8 cellular contexts compared by ENCODE assay signal in the genomic region with DNA sequence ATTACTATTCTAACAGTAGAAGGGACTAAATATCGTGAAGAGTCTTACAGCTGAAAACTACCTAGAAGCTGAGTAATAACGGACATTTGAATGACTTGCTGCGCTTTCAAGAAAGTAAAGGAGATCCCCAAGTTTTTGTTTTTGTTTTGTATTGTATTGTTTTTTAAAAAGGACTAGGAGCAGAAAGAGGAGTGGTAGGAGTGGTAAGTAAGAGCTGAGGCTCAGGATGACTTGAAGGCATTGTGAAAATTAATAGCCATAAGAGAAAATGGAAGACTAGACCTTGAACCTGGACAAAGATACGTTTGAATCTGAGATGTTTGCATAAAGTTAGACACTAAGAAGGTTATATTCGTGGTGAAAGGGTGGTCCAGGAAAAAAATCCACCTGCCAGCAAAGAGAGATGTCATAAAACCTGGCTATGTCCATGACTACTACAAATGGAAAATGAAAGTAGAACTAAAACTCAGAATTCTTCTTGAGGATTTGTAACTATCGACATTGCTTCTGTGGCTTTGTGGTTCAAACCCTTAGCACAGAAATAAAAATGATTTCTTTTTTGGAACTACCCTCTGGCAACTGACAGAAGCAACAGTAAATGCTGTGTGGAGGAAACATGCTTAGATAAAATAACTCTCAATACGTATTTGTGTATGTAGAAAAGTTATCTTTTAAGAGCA.
DNase-seq lines count a peak whose midpoint lies in the region; ATAC-seq and TF ChIP-seq lines count a peak whose summit lies in the region.

No MANE protein-coding gene starts in this region.

- no peak for TF ChIP-seq CTCF in fibroblast of the aortic adventitia (IDR thresholded peaks at IDR 0.05; ENCODE audit: insufficient read depth, low read length)

- H3K4me3 ChIP-seq in CD4-positive, CD25-positive, alpha-beta regulatory T cell (ENCODE audit: low read depth, low read length), result peak overlapping the region; percentile 17
- H3K4me3 ChIP-seq in fibroblast of the aortic adventitia (ENCODE audit: low read depth, low read length), result peak overlapping the region; percentile 32

- H3K4me1 Mint-ChIP-seq in CD4-positive, CD25-positive, alpha-beta regulatory T cell, result peaks cover 0 to 4% (median 0%) of the 10 kb centered on the region in 4 donors

- no peaks in the 10 kb centered on the region for H3K27me3 ChIP-seq in CD4-positive, CD25-positive, alpha-beta regulatory T cell (ENCODE audit: control insufficient read depth, insufficient read depth, low read length)

- H3K27ac Mint-ChIP-seq in CD4-positive, CD25-positive, alpha-beta regulatory T cell, result peak overlapping the region in 1 of 3 donors; percentile 82

- no peaks in the 10 kb centered on the region for H3K4me1 ChIP-seq in CD4-positive, CD25-positive, alpha-beta regulatory T cell (ENCODE audit: control insufficient read depth, insufficient read depth, low read length, poor library complexity, severe bottlenecking)

- no peaks in the 10 kb centered on the region for H3K36me3 ChIP-seq in CD4-positive, CD25-positive, alpha-beta regulatory T cell (ENCODE audit: control insufficient read depth, insufficient read depth, low read length)

- DNase-seq in CD4-positive, CD25-positive, alpha-beta regulatory T cell, result no peak
- DNase-seq in fibroblast of the aortic adventitia (ENCODE audit: low read depth) (peak; percentile 1), KG1 (lab: John Stamatoyannopoulos, UW) (no peak), NCI-H345 treated with DMSO at 0.1 percent for 48 hours (lab: John Stamatoyannopoulos, UW; ENCODE audit: unreplicated experiment) (no peak), NCI-H2227 treated with DMSO at 0.1 percent for 48 hours (lab: John Stamatoyannopoulos, UW) (no peak), NCI-H748 (lab: John Stamatoyannopoulos, UW; ENCODE audit: unreplicated experiment) (no peak)

- ATAC-seq in CD4-positive, CD25-positive, alpha-beta regulatory T cell (ENCODE audit: low read depth in 2 of 2), result no peak
- ATAC-seq in GM19397 (IDR thresholded peaks at IDR 0.05; ENCODE audit: unreplicated experiment) (peak; percentile 58), HG03565 (IDR thresholded peaks at IDR 0.05; ENCODE audit: unreplicated experiment) (peak; percentile 65)

- H3K36me3 Mint-ChIP-seq in CD4-positive, CD25-positive, alpha-beta regulatory T cell, result no peaks in the 10 kb centered on the region

- peaks cover 0 to 1% of the 10 kb centered on the region in 2 experiments for H3K9me3 ChIP-seq in CD4-positive, CD25-positive, alpha-beta regulatory T cell (ENCODE audit: control insufficient read depth in 2 of 2, low read length in 2 of 2)

- peaks cover 2 to 16% (median 6%) of the 10 kb centered on the region in 7 donors for H3K9me3 Mint-ChIP-seq in CD4-positive, CD25-positive, alpha-beta regulatory T cell

- no peaks in the 10 kb centered on the region for H3K27me3 Mint-ChIP-seq in CD4-positive, CD25-positive, alpha-beta regulatory T cell

- H3K4me3 Mint-ChIP-seq in CD4-positive, CD25-positive, alpha-beta regulatory T cell, result peak overlapping the region in 2 of 4 donors; percentile 44 to 47

- H3K27ac ChIP-seq in CD4-positive, CD25-positive, alpha-beta regulatory T cell (ENCODE audit: insufficient read depth, low read length, poor library complexity, severe bottlenecking), result no peak overlapping the region

Comparison
In these comparisons a context has a peak if more than half of its experiments do, and no peak if none do; other contexts are left out.
1. ATAC-seq: peak in GM19397 (single experiment) and HG03565 (single experiment); none in CD4-positive, CD25-positive, alpha-beta regulatory T cell (0 of 2).